Comparison of ENCODE assay signal across 22 cellular contexts in genomic region chr10:35480150-35480549, GRCh38.
DNase-seq lines count a peak whose midpoint lies in the region; ATAC-seq and TF ChIP-seq lines count a peak whose summit lies in the region.
"Had no signal": no experiment of that assay in that cellular context is flagged by ENCODE, and none has a peak within 500 bp of the region (broad histone marks: within the 10 kb centered on the region; RNA-seq: fewer than 3 reads in every experiment).

No MANE protein-coding gene starts in this region.

- H3K27me3 Mint-ChIP-seq in activated naive CD8-positive, alpha-beta T cell treated with anti-CD3 and anti-CD28 coated beads for 36 hours, result no peaks in the 10 kb centered on the region
- H3K27me3 Mint-ChIP-seq: activated CD8-positive, alpha-beta T cell treated with anti-CD3 and anti-CD28 coated beads for 36 hours; activated naive CD4-positive, alpha-beta T cell treated with anti-CD3 and anti-CD28 coated beads, Interleukin-2, amount 50 U/mL, for 24 hours; activated T-cell treated with anti-CD3 and anti-CD28 coated beads, Interleukin-2, amount 50 U/mL, for 24 hours; stimulated activated naive CD8-positive, alpha-beta T cell treated with anti-CD3 and anti-CD28 coated beads, Interleukin-15, amount 100 ng/mL, for 72 hours had no signal

- ATAC-seq in left lobe of liver, result peak; percentile 19
- ATAC-seq: activated CD8-positive, alpha-beta T cell treated with anti-CD3 and anti-CD28 coated beads for 36 hours; stimulated activated naive CD8-positive, alpha-beta T cell treated with anti-CD3 and anti-CD28 coated beads, Interleukin-15, amount 100 ng/mL, for 72 hours had no signal

- no peak overlapping the region for H3K4me3 Mint-ChIP-seq in activated naive CD8-positive, alpha-beta T cell treated with anti-CD3 and anti-CD28 coated beads for 36 hours
- H3K4me3 Mint-ChIP-seq: activated CD8-positive, alpha-beta T cell treated with anti-CD3 and anti-CD28 coated beads for 36 hours; activated naive CD4-positive, alpha-beta T cell treated with anti-CD3 and anti-CD28 coated beads, Interleukin-2, amount 50 U/mL, for 24 hours; activated T-cell treated with anti-CD3 and anti-CD28 coated beads, Interleukin-2, amount 50 U/mL, for 24 hours; stimulated activated naive CD8-positive, alpha-beta T cell treated with anti-CD3 and anti-CD28 coated beads, Interleukin-15, amount 100 ng/mL, for 72 hours had no signal

- peaks cover 16% of the 10 kb centered on the region for H3K4me1 Mint-ChIP-seq in activated naive CD8-positive, alpha-beta T cell treated with anti-CD3 and anti-CD28 coated beads for 36 hours

- no peaks in the 10 kb centered on the region for H3K9me3 Mint-ChIP-seq in activated naive CD8-positive, alpha-beta T cell treated with anti-CD3 and anti-CD28 coated beads for 36 hours
- H3K9me3 Mint-ChIP-seq: activated CD8-positive, alpha-beta T cell treated with anti-CD3 and anti-CD28 coated beads for 36 hours; activated naive CD4-positive, alpha-beta T cell treated with anti-CD3 and anti-CD28 coated beads, Interleukin-2, amount 50 U/mL, for 24 hours; activated T-cell treated with anti-CD3 and anti-CD28 coated beads, Interleukin-2, amount 50 U/mL, for 24 hours had no signal

- peak; percentile 40; the same call in 1 of the 2 replicates for TF ChIP-seq CTCF in WERI-Rb-1 (IDR thresholded peaks at IDR 0.05; ENCODE audit: low read depth, low read length)
- no peak for TF ChIP-seq CTCF in GM20000 (IDR thresholded peaks at IDR 0.05; ENCODE audit: extremely low read depth, missing control alignments)

- DNase-seq in NCI-H82 (lab: John Stamatoyannopoulos, UW) (peak; percentile 24), NCI-H82 treated with DMSO at 0.1 percent for 48 hours (lab: John Stamatoyannopoulos, UW; ENCODE audit: unreplicated experiment) (no peak), WERI-Rb-1 (no peak), left lobe of liver (ENCODE audit: low spot score) (no peak), GM20000 (ENCODE audit: low spot score) (no peak), GM19240 (ENCODE audit: insufficient read length, low spot score) (no peak)
- DNase-seq in activated CD4-positive, CD25-positive, alpha-beta regulatory T cell (lab: John Stamatoyannopoulos, UW), result no peak
- DNase-seq in activated naive CD8-positive, alpha-beta T cell treated with anti-CD3 and anti-CD28 coated beads for 36 hours, result no peak
- DNase-seq: 8988T; activated CD8-positive, alpha-beta T cell treated with anti-CD3 and anti-CD28 coated beads for 36 hours; activated T-cell treated with anti-CD3 and anti-CD28 coated beads, Interleukin-2, amount 50 U/mL, for 24 hours; KBM-7; left ventricle myocardium inferior; NCI-H187 treated with DMSO at 0.1 percent for 48 hours; NCI-H226; NCI-H774; PC-9; stimulated activated CD4-positive, alpha-beta T cell treated with anti-CD3 and anti-CD28 coated beads, Interleukin-2, amount 100 ng/mL, for 48 hours; stimulated activated naive CD8-positive, alpha-beta T cell treated with anti-CD3 and anti-CD28 coated beads, Interleukin-15, amount 100 ng/mL, for 72 hours; trophoblast cell had no signal

- no peaks in the 10 kb centered on the region for H3K27me3 ChIP-seq in WERI-Rb-1 (ENCODE audit: insufficient read depth, low read depth, severe bottlenecking)

- no peaks in the 10 kb centered on the region for H3K9me3 ChIP-seq in WERI-Rb-1 (ENCODE audit: severe bottlenecking)
- H3K9me3 ChIP-seq: left ventricle myocardium inferior had no signal

- H3K36me3 Mint-ChIP-seq in activated naive CD8-positive, alpha-beta T cell treated with anti-CD3 and anti-CD28 coated beads for 36 hours, result peaks cover 11% of the 10 kb centered on the region

- H3K36me3 ChIP-seq in WERI-Rb-1, result no peaks in the 10 kb centered on the region

- H3K27ac Mint-ChIP-seq in activated naive CD8-positive, alpha-beta T cell treated with anti-CD3 and anti-CD28 coated beads for 36 hours, result no peak overlapping the region
- H3K27ac Mint-ChIP-seq: activated CD8-positive, alpha-beta T cell treated with anti-CD3 and anti-CD28 coated beads for 36 hours; activated naive CD4-positive, alpha-beta T cell treated with anti-CD3 and anti-CD28 coated beads, Interleukin-2, amount 50 U/mL, for 24 hours; activated T-cell treated with anti-CD3 and anti-CD28 coated beads, Interleukin-2, amount 50 U/mL, for 24 hours; stimulated activated naive CD8-positive, alpha-beta T cell treated with anti-CD3 and anti-CD28 coated beads, Interleukin-15, amount 100 ng/mL, for 72 hours had no signal

- no peak overlapping the region for H3K27ac ChIP-seq in WERI-Rb-1
- H3K27ac ChIP-seq: left ventricle myocardium inferior, PC-9 had no signal

- H3K4me3 ChIP-seq in WERI-Rb-1 (ENCODE audit: low read depth, low read length), result no peak overlapping the region
- H3K4me3 ChIP-seq: left ventricle myocardium inferior, PC-9, smooth muscle cell had no signal
